In the genomic region with DNA sequence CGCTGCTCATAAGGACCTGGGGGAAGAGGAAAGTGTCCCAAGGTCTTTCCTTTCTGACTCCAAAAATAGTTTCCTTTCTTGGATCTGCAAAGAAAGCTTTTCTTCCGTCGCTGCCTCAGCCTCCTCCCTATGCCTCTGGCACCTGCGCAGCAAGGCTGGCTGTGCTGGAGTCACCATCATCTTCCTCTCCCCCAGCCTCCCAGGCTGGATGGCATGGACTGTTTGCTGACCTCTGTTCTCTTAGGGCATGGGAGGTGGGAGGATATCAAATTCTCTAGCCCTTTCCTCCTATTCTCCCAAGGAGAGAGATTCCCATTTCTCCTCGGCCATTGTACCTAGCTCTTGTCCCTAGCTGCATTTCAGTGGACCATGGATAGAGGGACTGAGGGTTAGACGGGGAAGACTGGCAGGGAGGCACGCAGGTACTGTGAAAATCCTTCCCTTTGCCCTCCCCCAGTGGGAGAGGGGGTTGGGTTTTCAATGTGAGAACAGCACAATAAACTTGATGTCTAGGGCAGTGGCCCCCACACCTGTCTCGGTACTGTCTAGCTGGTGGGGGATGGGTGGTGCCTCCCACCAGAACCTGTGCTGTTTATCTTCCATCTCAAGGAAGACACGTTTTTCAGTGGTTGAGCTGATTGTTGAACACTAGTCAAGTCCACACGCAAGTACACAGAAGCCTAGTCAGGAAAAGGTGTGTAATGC, we compare ENCODE assay signal across 1 cellular context.
TF ChIP-seq lines count a peak whose summit lies in the region.

No MANE protein-coding gene starts in this region.

TF ChIP-seq in endothelial cell of umbilical vein, 7 proteins besides CTCF, POLR2A, EP300 and RAD21:
- TF ChIP-seq GATA2 (IDR thresholded peaks at IDR 0.05; ENCODE audit: insufficient read depth, insufficient read length, low read depth, low read length) (no peak), FOS (IDR thresholded peaks at IDR 0.05; ENCODE audit: borderline replicate concordance, insufficient read depth, low read length) (no peak), EZH2 (IDR thresholded peaks at IDR 0.05; ENCODE audit: borderline replicate concordance, low read depth, low read length, severe bottlenecking) (no peak), MYC (IDR thresholded peaks at IDR 0.05; ENCODE audit: low read depth, low read length) (no peak), JUN (IDR thresholded peaks at IDR 0.05; ENCODE audit: borderline replicate concordance, insufficient read depth, insufficient read length, low read depth) (no peak), POLR2AphosphoS5 (IDR thresholded peaks at IDR 0.05; ENCODE audit: insufficient read depth, low read depth, low read length) (no peak)
- TF ChIP-seq, protein P1, sequence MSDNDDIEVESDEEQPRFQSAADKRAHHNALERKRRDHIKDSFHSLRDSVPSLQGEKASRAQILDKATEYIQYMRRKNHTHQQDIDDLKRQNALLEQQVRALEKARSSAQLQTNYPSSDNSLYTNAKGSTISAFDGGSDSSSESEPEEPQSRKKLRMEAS (IDR thresholded peaks at IDR 0.05; ENCODE audit: insufficient read depth, insufficient read length), result no peak
